In genomic region chr7:135274495-135275268, GRCh38 we compare ENCODE assay signal across 8 cellular contexts. TPM values are rescaled to one million over a fixed set of nuclear protein-coding genes. Genes with fewer than 3 reads are reported as not detected.
DNase-seq lines count a peak whose midpoint lies in the region; ATAC-seq and TF ChIP-seq lines count a peak whose summit lies in the region.

No MANE protein-coding gene starts in this region.

- H3K9me3 Mint-ChIP-seq in activated CD4-positive, alpha-beta memory T cell treated with anti-CD3 and anti-CD28 coated beads for 36 hours: peaks cover 3% of the 10 kb centered on the region
- H3K9me3 Mint-ChIP-seq in effector memory CD8-positive, alpha-beta T cell: no peaks in the 10 kb centered on the region
- peaks cover 10% of the 10 kb centered on the region for H3K9me3 Mint-ChIP-seq in mesothelial cell of epicardium

- POLR2A ChIA-PET in activated CD4-positive, alpha-beta memory T cell treated with anti-CD3 and anti-CD28 coated beads for 36 hours (lab: Charles Lee): no interaction called here

- no peaks in the 10 kb centered on the region for H3K27me3 Mint-ChIP-seq in activated CD4-positive, alpha-beta memory T cell treated with anti-CD3 and anti-CD28 coated beads for 36 hours
- peaks cover 11 to 42% of the 10 kb centered on the region in 2 donors for H3K27me3 Mint-ChIP-seq in effector memory CD8-positive, alpha-beta T cell
- H3K27me3 Mint-ChIP-seq in mesothelial cell of epicardium (ENCODE audit: low read depth): peaks cover 13% of the 10 kb centered on the region

- intact Hi-C loops in activated CD4-positive, alpha-beta memory T cell treated with anti-CD3 and anti-CD28 coated beads for 36 hours (cut with micrococcal nuclease): no loop called here

- peak; percentile 90 for TF ChIP-seq CTCF in mesothelial cell of epicardium (IDR thresholded peaks at IDR 0.05; ENCODE audit: unreplicated experiment)

- no peak overlapping the region for H3K27ac Mint-ChIP-seq in activated CD4-positive, alpha-beta memory T cell treated with anti-CD3 and anti-CD28 coated beads for 36 hours
- H3K27ac Mint-ChIP-seq in effector memory CD8-positive, alpha-beta T cell: no peak overlapping the region
- H3K27ac Mint-ChIP-seq in mesothelial cell of epicardium: no peak overlapping the region

- no peaks in the 10 kb centered on the region for H3K36me3 Mint-ChIP-seq in activated CD4-positive, alpha-beta memory T cell treated with anti-CD3 and anti-CD28 coated beads for 36 hours
- no peaks in the 10 kb centered on the region for H3K36me3 Mint-ChIP-seq in effector memory CD8-positive, alpha-beta T cell (ENCODE audit: insufficient read depth)
- no peaks in the 10 kb centered on the region for H3K36me3 Mint-ChIP-seq in mesothelial cell of epicardium

- CTCF ChIA-PET in activated CD4-positive, alpha-beta memory T cell treated with anti-CD3 and anti-CD28 coated beads for 36 hours (lab: Charles Lee): interaction anchor here (0.6 to 3.2 kb wide), 62 partner anchors 8 to 1017 kb away, joined by 3 to 45 read pairs (median 4); no protein-coding TSS in a partner anchor

- no peak overlapping the region for H3K4me3 Mint-ChIP-seq in activated CD4-positive, alpha-beta memory T cell treated with anti-CD3 and anti-CD28 coated beads for 36 hours
- H3K4me3 Mint-ChIP-seq in effector memory CD8-positive, alpha-beta T cell: no peak overlapping the region
- no peak overlapping the region for H3K4me3 Mint-ChIP-seq in mesothelial cell of epicardium

- H3K4me1 Mint-ChIP-seq in activated CD4-positive, alpha-beta memory T cell treated with anti-CD3 and anti-CD28 coated beads for 36 hours (ENCODE audit: low read depth): no peaks in the 10 kb centered on the region
- H3K4me1 Mint-ChIP-seq in effector memory CD8-positive, alpha-beta T cell (ENCODE audit: low read depth in 2 of 2): no peaks in the 10 kb centered on the region
- H3K4me1 Mint-ChIP-seq in mesothelial cell of epicardium: no peaks in the 10 kb centered on the region

- ATAC-seq in GM18909 (IDR thresholded peaks at IDR 0.05; ENCODE audit: poor library complexity, unreplicated experiment) (peak; percentile 84), HG03558 (IDR thresholded peaks at IDR 0.05; ENCODE audit: extremely low read depth, unreplicated experiment) (peak; percentile 52)
- ATAC-seq in effector memory CD8-positive, alpha-beta T cell (replicated peaks): peak; percentile 78

- DNase-seq in AML-193 (lab: John Stamatoyannopoulos, UW) (peak; percentile 51 to 57), NCI-H748 treated with DMSO at 0.1 percent for 48 hours (lab: John Stamatoyannopoulos, UW) (peak; percentile 51), mesothelial cell of epicardium (ENCODE audit: low spot score in 2 of 2, unreplicated experiment in 2 of 2) (peak in 1 of 2 experiments; percentile 69)
- DNase-seq in activated CD4-positive, alpha-beta memory T cell treated with anti-CD3 and anti-CD28 coated beads for 36 hours: peak; percentile 84
- DNase-seq in effector memory CD8-positive, alpha-beta T cell: peak; percentile 66 to 71 (median 68)
- DNase-seq in stimulated activated CD8-positive, alpha-beta memory T cell treated with anti-CD3 and anti-CD28 coated beads, Interleukin-4, amount 100 ng/mL, for 1 hour (ENCODE audit: low read depth in 2 of 2, low spot score in 1 of 2): peak; percentile 41 to 53

RNA-seq across cellular contexts. Expression of gene STRA8, which starts 41.0 kb away (rescaled TPM):
- not detected for total RNA-seq in activated CD4-positive, alpha-beta memory T cell treated with anti-CD3 and anti-CD28 coated beads for 36 hours
- total RNA-seq in mesothelial cell of epicardium: not detected in 3 replicates
